ENCODE assay signal across 8 cellular contexts in the genomic region with DNA sequence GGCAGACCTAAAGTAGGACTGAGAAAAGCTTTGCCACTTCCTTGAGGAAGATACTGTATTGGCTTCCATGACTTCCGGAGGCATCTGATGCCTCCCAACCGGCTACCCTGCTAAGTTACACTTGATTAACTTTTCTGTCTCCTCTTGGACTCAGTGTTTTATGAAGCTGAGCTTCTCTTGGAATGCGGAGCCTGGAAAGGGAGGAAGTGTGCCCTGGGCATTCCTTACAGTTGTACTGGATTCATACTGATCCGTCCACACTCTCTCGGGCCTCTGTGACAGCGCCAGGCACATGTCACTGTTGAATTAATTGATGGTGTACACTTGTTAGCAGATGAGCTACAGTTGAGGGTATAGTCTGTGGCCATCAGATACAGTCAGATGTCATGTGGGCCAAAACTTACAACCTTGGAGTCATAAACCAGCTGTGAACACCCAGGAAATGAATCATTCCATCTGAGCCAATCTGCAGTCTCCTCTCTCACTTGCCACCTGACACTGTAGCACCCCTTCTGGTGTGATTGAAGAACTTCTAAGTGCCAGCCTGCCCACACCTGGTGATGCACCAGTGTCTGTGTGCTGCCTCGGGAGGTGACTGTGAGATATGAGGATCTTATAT.
DNase-seq lines count a peak whose midpoint lies in the region; ATAC-seq lines count a peak whose summit lies in the region.

No MANE protein-coding gene starts in this region.

- in situ Hi-C loops in ACHN (cut with HindIII; ENCODE audit: low pct_ligation_motif_present, low pct_unique_long_range_greater_than_20kb, low sequenced_read_pairs), result no loop called here

- peak; percentile 69 for DNase-seq in ACHN
- peak; percentile 69 for DNase-seq in M059J (ENCODE audit: low read depth)
- peak; percentile 81 for DNase-seq in glomerular visceral epithelial cell (ENCODE audit: extremely low spot score)
- DNase-seq in NCI-H1048 (lab: John Stamatoyannopoulos, UW), result no peak
- DNase-seq in GF-D8 (lab: John Stamatoyannopoulos, UW), result no peak
- no peak for DNase-seq in activated CD4-positive, alpha-beta T cell treated with anti-CD3 and anti-CD28 coated beads for 4 hours
- DNase-seq in activated CD4-positive, CD25-positive, alpha-beta regulatory T cell treated with anti-CD3 and anti-CD28 coated beads, Interleukin-2, amount 50 U/mL, for 72 hours, result no peak

- ATAC-seq in GM18861 (IDR thresholded peaks at IDR 0.05; ENCODE audit: unreplicated experiment), result peak; percentile 86

Comparison
In these comparisons a context has a peak if more than half of its experiments do, and no peak if none do; other contexts are left out.
1. DNase-seq: peak in ACHN (single experiment), M059J (single experiment) and glomerular visceral epithelial cell (single experiment); none in NCI-H1048 (single experiment), GF-D8 (single experiment), activated CD4-positive, alpha-beta T cell treated with anti-CD3 and anti-CD28 coated beads for 4 hours (0 of 2) and activated CD4-positive, CD25-positive, alpha-beta regulatory T cell treated with anti-CD3 and anti-CD28 coated beads, Interleukin-2, amount 50 U/mL, for 72 hours (single experiment).